In the genomic region with DNA sequence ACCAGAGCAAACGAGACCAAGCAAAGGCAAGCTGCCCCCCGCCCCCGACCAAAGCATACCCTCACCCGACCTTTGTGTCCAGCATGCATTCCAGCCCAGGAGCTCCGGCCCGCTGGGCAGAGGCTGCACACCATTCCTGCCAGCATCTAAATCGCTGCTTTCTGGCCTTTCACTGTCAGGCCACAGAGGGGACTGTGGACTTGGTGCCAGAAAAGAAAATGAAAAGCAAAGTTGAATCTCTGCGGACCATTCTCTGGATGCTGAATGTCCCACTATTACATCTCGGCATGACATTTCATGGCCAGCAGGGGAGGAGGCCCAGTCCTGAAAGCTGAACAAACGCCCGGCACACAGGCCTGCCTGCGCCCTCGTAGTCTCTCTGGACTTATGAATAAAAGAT, we compare ENCODE assay signal across 14 cellular contexts. TPM values are rescaled to one million over a fixed set of nuclear protein-coding genes. Genes with fewer than 3 reads are reported as not detected.
DNase-seq lines count a peak whose midpoint lies in the region; FAIRE-seq and TF ChIP-seq lines count a peak whose summit lies in the region.
"Had no signal": no experiment of that assay in that cellular context is flagged by ENCODE, and none has a peak within 500 bp of the region (broad histone marks: within the 10 kb centered on the region; RNA-seq: fewer than 3 reads in every experiment).

No MANE protein-coding gene starts in this region.

- no peak overlapping the region for H4K91ac ChIP-seq in H9 (ENCODE audit: insufficient read length, low read depth, low read length)

- no peak overlapping the region for H2AK5ac ChIP-seq in H9 (ENCODE audit: insufficient read length, low read length)

- H4K20me1 ChIP-seq in H9 (ENCODE audit: control insufficient read depth, insufficient read depth, insufficient read length), result no peaks in the 10 kb centered on the region

- H2BK12ac ChIP-seq in H9 (ENCODE audit: insufficient read length, low read depth, low read length), result no peak overlapping the region

- H3K4me3 Mint-ChIP-seq in H9, result peak overlapping the region in 1 of 2 experiments; percentile 53; a peak in 2 of 5 replicates
- no peak overlapping the region for H3K4me3 Mint-ChIP-seq in activated naive CD8-positive, alpha-beta T cell treated with anti-CD3 and anti-CD28 coated beads for 36 hours

- H3K4me1 Mint-ChIP-seq in H9, result peaks cover 51% of the 10 kb centered on the region in 2 experiments
- no peaks in the 10 kb centered on the region for H3K4me1 Mint-ChIP-seq in activated naive CD8-positive, alpha-beta T cell treated with anti-CD3 and anti-CD28 coated beads for 36 hours

- H3K27me3 Mint-ChIP-seq in H9 (ENCODE audit: low read depth), result peaks cover 23% of the 10 kb centered on the region
- H3K27me3 Mint-ChIP-seq in activated naive CD8-positive, alpha-beta T cell treated with anti-CD3 and anti-CD28 coated beads for 36 hours, result peaks cover 44% of the 10 kb centered on the region

- WGBS in H9 (ENCODE audit: extremely low coverage, insufficient read length, low lambda C conversion rate), result no CpG with 5 or more reads among the region's 13 CpGs

- no peak overlapping the region for H3K23ac ChIP-seq in H9 (ENCODE audit: insufficient read length, low read depth, low read length)

- H2BK120ac ChIP-seq in H9 (ENCODE audit: low read depth, low read length, poor library complexity, severe bottlenecking), result no peak overlapping the region

- H3K9me3 Mint-ChIP-seq in H9, result no peaks in the 10 kb centered on the region; a peak in 1 of 5 replicates
- no peaks in the 10 kb centered on the region for H3K9me3 Mint-ChIP-seq in activated naive CD8-positive, alpha-beta T cell treated with anti-CD3 and anti-CD28 coated beads for 36 hours

- H3K36me3 Mint-ChIP-seq in H9 (ENCODE audit: insufficient read depth in 1 of 3, low read depth in 3 of 3), result peaks cover 4 to 8% (median 8%) of the 10 kb centered on the region in 3 experiments; a peak in 5 of 7 replicates
- no peaks in the 10 kb centered on the region for H3K36me3 Mint-ChIP-seq in activated naive CD8-positive, alpha-beta T cell treated with anti-CD3 and anti-CD28 coated beads for 36 hours

- FAIRE-seq in GM12892 (lab: Jason Lieb, UNC), result no peak

- H4K5ac ChIP-seq in H9 (ENCODE audit: insufficient read length, low read depth, low read length), result no peak overlapping the region

- no peak overlapping the region for H2AFZ ChIP-seq in H9 (ENCODE audit: low read length)

- H3K4me3 ChIP-seq in coronary artery (peak overlapping the region; percentile 54), kidney epithelial cell (ENCODE audit: low read depth, low read length) (no peak overlapping the region)
- H3K4me3 ChIP-seq: adrenal gland, psoas muscle, upper lobe of left lung had no signal

- H3K79me1 ChIP-seq in H9 (ENCODE audit: insufficient read depth, low read depth, low read length, poor library complexity, severe bottlenecking), result no peaks in the 10 kb centered on the region

- H3K56ac ChIP-seq in H9 (ENCODE audit: insufficient read length, low read depth, low read length), result no peak overlapping the region

- TF ChIP-seq POLR2A in GM12892 (IDR thresholded peaks at IDR 0.05; ENCODE audit: low read depth, low read length), result no peak

- no peaks in the 10 kb centered on the region for H3K36me3 ChIP-seq in kidney epithelial cell (ENCODE audit: control insufficient read depth, insufficient read depth, low read length)
- H3K36me3 ChIP-seq: adrenal gland, upper lobe of left lung had no signal

- H2BK5ac ChIP-seq in H9 (ENCODE audit: insufficient read length, low read length), result no peak overlapping the region

- H3K27me3 ChIP-seq in H9 (ENCODE audit: insufficient read depth, low read length) (no peaks in the 10 kb centered on the region), kidney epithelial cell (ENCODE audit: control insufficient read depth, insufficient read depth, low read length) (no peaks in the 10 kb centered on the region)
- H3K27me3 ChIP-seq: adrenal gland, upper lobe of left lung had no signal

- DNase-seq in H9 (no peak), coronary artery (ENCODE audit: low spot score) (peak; percentile 69), kidney epithelial cell (ENCODE audit: low read depth) (no peak), retina (peak; percentile 69), GM12892 (ENCODE audit: insufficient read length) (no peak)
- no peak for DNase-seq in activated effector memory CD4-positive, alpha-beta T cell treated with anti-CD3 and anti-CD28 coated beads, Interleukin-2, amount 50 U/mL, for 16 hours
- DNase-seq in stimulated activated CD4-positive, alpha-beta T cell treated with anti-CD3 and anti-CD28 coated beads, Interleukin-15, amount 100 ng/mL, for 24 hours, result no peak
- DNase-seq in activated naive CD8-positive, alpha-beta T cell treated with anti-CD3 and anti-CD28 coated beads for 36 hours, result no peak
- DNase-seq: activated CD8-positive, alpha-beta memory T cell treated with anti-CD3 and anti-CD28 coated beads, Interleukin-2, amount 50 U/mL, for 48 hours; islet precursor cell; NCI-H446 treated with DMSO at 0.1 percent for 48 hours had no signal

- H3K4me1 ChIP-seq in H9 (ENCODE audit: insufficient read depth, low read length), result peaks cover 19% of the 10 kb centered on the region; the same call in 1 of the 2 replicates
- H3K4me1 ChIP-seq: adrenal gland, psoas muscle, upper lobe of left lung had no signal

- peak overlapping the region in 2 of 3 experiments; percentile 42 to 53; a peak in 1 of 7 replicates for H3K27ac Mint-ChIP-seq in H9
- no peak overlapping the region for H3K27ac Mint-ChIP-seq in activated naive CD8-positive, alpha-beta T cell treated with anti-CD3 and anti-CD28 coated beads for 36 hours

- TF ChIP-seq CTCF in H9 (conservative IDR thresholded peaks at IDR 0.05), result peak; percentile 35; the same call in 2 of the 3 replicates
- no peak for TF ChIP-seq CTCF in coronary artery (IDR thresholded peaks at IDR 0.05)
- TF ChIP-seq CTCF in kidney epithelial cell (IDR thresholded peaks at IDR 0.05; ENCODE audit: insufficient read depth, low read length, poor library complexity, severe bottlenecking), result peak; percentile 35

- no peak overlapping the region for H3K4me2 ChIP-seq in H9 (ENCODE audit: insufficient read depth, insufficient read length, low read length)

- no peak overlapping the region for H3K4ac ChIP-seq in H9 (ENCODE audit: low read depth, low read length)

- H3K14ac ChIP-seq in H9 (ENCODE audit: insufficient read depth, low read length), result no peak overlapping the region

- H3K9ac ChIP-seq in H9 (ENCODE audit: extremely low read depth, insufficient read length, low read length), result no peak overlapping the region

- no peak overlapping the region for H2BK20ac ChIP-seq in H9 (ENCODE audit: low read depth, low read length, poor library complexity, severe bottlenecking)

- no peak overlapping the region for H4K8ac ChIP-seq in H9 (replicated peaks; ENCODE audit: insufficient read length, low read depth, low read length)

- no peaks in the 10 kb centered on the region for H3K9me3 ChIP-seq in H9 (ENCODE audit: control insufficient read depth, low read depth, low read length)
- H3K9me3 ChIP-seq: adrenal gland, psoas muscle, upper lobe of left lung had no signal

- no peak overlapping the region for H2BK15ac ChIP-seq in H9 (ENCODE audit: low read depth, low read length)

- no peak overlapping the region for H3T11ph ChIP-seq in H9 (ENCODE audit: low read length)

- no peaks in the 10 kb centered on the region for H3K23me2 ChIP-seq in H9 (ENCODE audit: insufficient read length, low read depth, low read length, poor library complexity, severe bottlenecking)

- no peak overlapping the region for H3K18ac ChIP-seq in H9 (ENCODE audit: insufficient read length, low read depth, low read length)

- peaks cover 17% of the 10 kb centered on the region; the same call in 1 of the 2 replicates for H3K79me2 ChIP-seq in H9 (ENCODE audit: insufficient read depth, low read length)

- H3K27ac ChIP-seq in H9 (ENCODE audit: insufficient read length, low read depth, low read length) (no peak overlapping the region), coronary artery (peak overlapping the region in 1 of 2 donors; percentile 45)
- H3K27ac ChIP-seq: psoas muscle, upper lobe of left lung had no signal

RNA-seq across cellular contexts. Expression of a gene that starts 13.0 kb away (rescaled TPM):
- 29.3 and 31.7 TPM in 2 replicates for total RNA-seq in H9 (2021)
- total RNA-seq in kidney epithelial cell, result 25.7 and 28.7 TPM in 2 replicates
- under 1 TPM in 1 of 2 experiments, not detected in 1; 0.04 TPM for total RNA-seq in activated naive CD8-positive, alpha-beta T cell treated with anti-CD3 and anti-CD28 coated beads for 36 hours
- not detected for polyA plus RNA-seq in GM12892 (2012; ENCODE audit: missing spikeins)

RNA-seq across cellular contexts. Expression of a gene that starts 47.6 kb away (rescaled TPM):
- total RNA-seq in H9 (2021), result 28.1 and 28.4 TPM in 2 replicates
- total RNA-seq in kidney epithelial cell, result 2.9 and 3.8 TPM in 2 replicates
- under 1 TPM; 0.35 to 0.38 TPM for total RNA-seq in activated naive CD8-positive, alpha-beta T cell treated with anti-CD3 and anti-CD28 coated beads for 36 hours
- polyA plus RNA-seq in GM12892 (2012; ENCODE audit: missing spikeins), result 1.3 TPM

Comparison
In these comparisons a context has a peak if more than half of its experiments do, and no peak if none do; other contexts are left out.
1. DNase-seq: peak in coronary artery (single experiment) and retina (single experiment); none in H9 (single experiment), kidney epithelial cell (single experiment), activated effector memory CD4-positive, alpha-beta T cell treated with anti-CD3 and anti-CD28 coated beads, Interleukin-2, amount 50 U/mL, for 16 hours (single experiment), stimulated activated CD4-positive, alpha-beta T cell treated with anti-CD3 and anti-CD28 coated beads, Interleukin-15, amount 100 ng/mL, for 24 hours (single experiment), activated naive CD8-positive, alpha-beta T cell treated with anti-CD3 and anti-CD28 coated beads for 36 hours (single experiment) and GM12892 (single experiment).
2. RNA of a gene that starts 13.0 kb away (total RNA-seq): 29.3 to 31.7 TPM in H9 and 25.7 to 28.7 TPM in kidney epithelial cell; 0.04 TPM in activated naive CD8-positive, alpha-beta T cell treated with anti-CD3 and anti-CD28 coated beads for 36 hours; every median in the first group is over 10 times any median in the second.